16 cellular contexts compared by ENCODE assay signal in the genomic region with DNA sequence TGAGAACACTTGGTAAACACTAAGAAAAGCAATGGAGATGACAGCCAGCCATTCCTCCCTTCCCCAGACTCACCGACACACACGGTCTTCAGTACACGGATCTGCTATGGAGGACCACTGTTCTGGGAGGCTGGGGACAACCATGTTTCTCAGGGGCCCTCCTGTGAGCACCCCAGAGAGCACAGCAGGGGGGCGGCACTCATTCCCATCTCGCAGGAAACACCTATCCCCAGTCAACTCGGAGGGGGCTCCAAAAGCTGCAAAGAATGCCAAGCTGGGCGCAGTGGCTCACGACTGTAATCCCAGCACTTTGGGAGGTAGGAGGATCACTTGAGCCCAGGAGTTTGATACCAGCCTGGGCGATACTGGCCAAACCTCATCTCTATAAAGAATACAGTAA.
A peak's percentile ranks its signal among the peaks of the same experiment; 100 is the strongest.
DNase-seq lines count a peak whose midpoint lies in the region; ATAC-seq and TF ChIP-seq lines count a peak whose summit lies in the region.
"Had no signal": no experiment of that assay in that cellular context is flagged by ENCODE, and none has a peak within 500 bp of the region (broad histone marks: within the 10 kb centered on the region; RNA-seq: fewer than 3 reads in every experiment).

No MANE protein-coding gene starts in this region.

- peaks cover 9% of the 10 kb centered on the region for H3K4me1 Mint-ChIP-seq in WTC11

- TF ChIP-seq CTCF in left ventricle myocardium inferior (IDR thresholded peaks at IDR 0.05; ENCODE audit: borderline replicate concordance) (no peak), WTC11 (IDR thresholded peaks at IDR 0.05) (no peak), lower lobe of right lung (IDR thresholded peaks at IDR 0.05) (no peak), GM10248 (IDR thresholded peaks at IDR 0.05; ENCODE audit: control extremely low read depth, extremely low read depth, low read depth, missing control alignments) (no peak)

- H3K9me3 ChIP-seq in left ventricle myocardium inferior (replicated peaks) = no peaks in the 10 kb centered on the region
- H3K9me3 ChIP-seq in lower lobe of right lung = no peaks in the 10 kb centered on the region
- no peaks in the 10 kb centered on the region for H3K9me3 ChIP-seq in stomach smooth muscle (ENCODE audit: control insufficient read depth in 2 of 2, low read length in 2 of 2)
- H3K9me3 ChIP-seq: HAP-1 had no signal

- ATAC-seq in Right ventricle myocardium inferior (no peak), WTC11 (no peak), lower lobe of right lung (no peak), HG03521 (IDR thresholded peaks at IDR 0.05; ENCODE audit: unreplicated experiment) (no peak)
- ATAC-seq: CD8-positive, alpha-beta T cell had no signal

- H3K4me3 Mint-ChIP-seq in WTC11 = no peak overlapping the region
- H3K4me3 Mint-ChIP-seq: CD8-positive, alpha-beta T cell had no signal

- peaks cover 25% of the 10 kb centered on the region for H3K36me3 ChIP-seq in left ventricle myocardium inferior
- H3K36me3 ChIP-seq in lower lobe of right lung = peaks cover 73% of the 10 kb centered on the region
- peaks cover 27 to 41% of the 10 kb centered on the region in 2 donors for H3K36me3 ChIP-seq in stomach smooth muscle (ENCODE audit: control insufficient read depth in 2 of 2, insufficient read depth in 2 of 2, low read length in 2 of 2)

- intact Hi-C loops in left ventricle myocardium inferior (cut with micrococcal nuclease) (no loop called here), Right ventricle myocardium inferior (cut with DNase I) (no loop called here), lower lobe of right lung (cut with DNase I) (no loop called here)

- DNase-seq in left ventricle myocardium inferior (peak; percentile 4), Right ventricle myocardium inferior (ENCODE audit: missing footprints) (no peak), WTC11 (ENCODE audit: low spot score) (no peak), lower lobe of right lung (peak; percentile 14), ecto neural progenitor cell (ENCODE audit: low spot score) (no peak), GM10248 (ENCODE audit: extremely low spot score) (no peak)
- DNase-seq: 8988T; CD8-positive, alpha-beta T cell; COR-L47; DND-41; GDM1; IMR-90 had no signal

- POLR2A ChIA-PET in WTC11 (lab: Charles Lee) = no interaction called here
- POLR2A ChIA-PET in GM10248 (lab: Yijun Ruan, JAX) = no interaction called here

- H3K9ac ChIP-seq in stomach smooth muscle (ENCODE audit: low read length in 2 of 2) = no peak overlapping the region

- no peaks in the 10 kb centered on the region for H3K27me3 Mint-ChIP-seq in WTC11 (ENCODE audit: low read depth)

- H3K9me3 Mint-ChIP-seq in WTC11 = no peaks in the 10 kb centered on the region
- H3K9me3 Mint-ChIP-seq: CD8-positive, alpha-beta T cell had no signal

- peaks cover 13% of the 10 kb centered on the region; the same call in 1 of the 2 replicates for H3K36me3 Mint-ChIP-seq in WTC11

- no peak overlapping the region for H3K4me3 ChIP-seq in left ventricle myocardium inferior
- no peak overlapping the region for H3K4me3 ChIP-seq in lower lobe of right lung
- H3K4me3 ChIP-seq in stomach smooth muscle (ENCODE audit: low read length in 2 of 2) = no peak overlapping the region
- H3K4me3 ChIP-seq: HAP-1 had no signal

- H3K4me1 ChIP-seq in left ventricle myocardium inferior = peaks cover 12% of the 10 kb centered on the region
- H3K4me1 ChIP-seq in lower lobe of right lung = no peaks in the 10 kb centered on the region
- peaks cover 46% of the 10 kb centered on the region for H3K4me1 ChIP-seq in stomach smooth muscle (ENCODE audit: control insufficient read depth, insufficient read depth, low read length)

- CTCF ChIA-PET in WTC11 (lab: Charles Lee) (interaction anchor here (1.0 to 2.0 kb wide), 5 partner anchors 35 to 220 kb away, joined by 3 to 7 read pairs (median 4); no protein-coding TSS in a partner anchor), GM10248 (lab: Yijun Ruan, JAX) (interaction anchor here (1.6 to 30.0 kb wide), 5 partner anchors 8 to 219 kb away, joined by 4 to 547 read pairs (median 7); no protein-coding TSS in a partner anchor)

- H3K27ac Mint-ChIP-seq in WTC11 = no peak overlapping the region
- H3K27ac Mint-ChIP-seq: CD8-positive, alpha-beta T cell had no signal

- H3K27ac ChIP-seq in left ventricle myocardium inferior (replicated peaks) (no peak overlapping the region), lower lobe of right lung (no peak overlapping the region), stomach smooth muscle (ENCODE audit: low read length) (peak overlapping the region; percentile 24)
- H3K27ac ChIP-seq: C4-2B had no signal

- H3K27me3 ChIP-seq in left ventricle myocardium inferior (ENCODE audit: low read depth) (no peaks in the 10 kb centered on the region), lower lobe of right lung (ENCODE audit: low read depth) (no peaks in the 10 kb centered on the region), stomach smooth muscle (ENCODE audit: control insufficient read depth in 1 of 2, insufficient read depth in 2 of 2, low read length in 2 of 2) (no peaks in the 10 kb centered on the region)

TF ChIP-seq in WTC11, 78 proteins besides CTCF, POLR2A, EP300 and RAD21:
- TF ChIP-seq IRF2 (CRISPR knock-in tag; IDR thresholded peaks at IDR 0.05; ENCODE audit: borderline replicate concordance, low read depth) (no peak), ZNF423 (CRISPR knock-in tag; IDR thresholded peaks at IDR 0.05) (0 out of 2 replicates have a peak, but pooled peaks have one; percentile 13)

Comparison
In these comparisons a context has a peak if more than half of its experiments do, and no peak if none do; other contexts are left out.
1. DNase-seq: peak in left ventricle myocardium inferior (single experiment) and lower lobe of right lung (single experiment); none in Right ventricle myocardium inferior (single experiment), WTC11 (single experiment), ecto neural progenitor cell (single experiment) and GM10248 (single experiment).